Comparison of ENCODE assay signal across 33 cellular contexts in genomic region chr2:85034158-85034557, GRCh38.
"Had no signal": no experiment of that assay in that cellular context is flagged by ENCODE, and none has a peak within 500 bp of the region (broad histone marks: within the 10 kb centered on the region; RNA-seq: fewer than 3 reads in every experiment).

No MANE protein-coding gene starts in this region.

- H3K4me1 Mint-ChIP-seq: brain had no signal

- H3K4me3 Mint-ChIP-seq: activated CD4-positive, alpha-beta memory T cell treated with anti-CD3 and anti-CD28 coated beads, Interleukin-2, amount 10 ng/mL, durations not matched to agents 7 days and 5 days; activated CD4-positive, alpha-beta T cell treated with anti-CD3 and anti-CD28 coated beads for 36 hours; activated CD4-positive, alpha-beta T cell treated with anti-CD3 and anti-CD28 coated beads, Interleukin-2, amount 10 ng/mL, durations not matched to agents 7 days and 5 days; activated naive CD4-positive, alpha-beta T cell treated with anti-CD3 and anti-CD28 coated beads for 36 hours; activated naive CD8-positive, alpha-beta T cell treated with anti-CD3 and anti-CD28 coated beads for 36 hours; activated T-cell treated with anti-CD3 and anti-CD28 coated beads, Interleukin-2, amount 50 U/mL, for 4 hours; activated T-cell treated with anti-CD3 and anti-CD28 coated beads, Interleukin-2, amount 50 U/mL, for 72 hours; activated T-helper 1 cell treated with anti-CD3 and anti-CD28 coated beads, Interleukin-12 subunit alpha, Interleukin-12 subunit beta, Interleukin-2, Interleukin-4 antibody, amounts not matched to agents 30 ng/mL and 10 ng/mL and 1 ng/mL, durations not matched to agents 14 hours and 24 hours and 36 hours; activated T-helper 17 cell treated with anti-CD3 and anti-CD28 coated beads, Interleukin-2, amount 50 U/mL, for 72 hours; brain; central memory CD8-positive, alpha-beta T cell; T-cell; T-helper 2 cell treated with Interferon-gamma antibody and Interleukin-4, amounts not matched to agents 5 μg/mL and 100 μg/mL, for 36 hours had no signal

- H3K27ac Mint-ChIP-seq: activated CD4-positive, alpha-beta memory T cell treated with anti-CD3 and anti-CD28 coated beads, Interleukin-2, amount 10 ng/mL, durations not matched to agents 7 days and 5 days; activated CD4-positive, alpha-beta T cell treated with anti-CD3 and anti-CD28 coated beads for 36 hours; activated CD4-positive, alpha-beta T cell treated with anti-CD3 and anti-CD28 coated beads, Interleukin-2, amount 10 ng/mL, durations not matched to agents 7 days and 5 days; activated naive CD4-positive, alpha-beta T cell treated with anti-CD3 and anti-CD28 coated beads for 36 hours; activated naive CD4-positive, alpha-beta T cell treated with anti-CD3 and anti-CD28 coated beads, Interleukin-2, amount 50 U/mL, for 72 hours; activated naive CD8-positive, alpha-beta T cell treated with anti-CD3 and anti-CD28 coated beads for 36 hours; activated T-cell treated with anti-CD3 and anti-CD28 coated beads, Interleukin-2, amount 50 U/mL, for 72 hours; activated T-helper 1 cell treated with anti-CD3 and anti-CD28 coated beads, Interleukin-12 subunit alpha, Interleukin-12 subunit beta, Interleukin-2, Interleukin-4 antibody, amounts not matched to agents 30 ng/mL and 10 ng/mL and 1 ng/mL, durations not matched to agents 14 hours and 24 hours and 36 hours; activated T-helper 17 cell treated with anti-CD3 and anti-CD28 coated beads, Interleukin-2, amount 50 U/mL, for 72 hours; brain; T-cell; T-helper 2 cell treated with Interferon-gamma antibody and Interleukin-4, amounts not matched to agents 5 μg/mL and 100 μg/mL, for 36 hours had no signal

- ATAC-seq: activated CD4-positive, alpha-beta T cell treated with anti-CD3 and anti-CD28 coated beads for 36 hours; activated CD4-positive, CD25-positive, alpha-beta regulatory T cell treated with anti-CD3 and anti-CD28 coated beads, Interleukin-2, amount 50 U/mL, for 24 hours; activated naive CD4-positive, alpha-beta T cell treated with anti-CD3 and anti-CD28 coated beads, Interleukin-2, amount 50 U/mL, for 72 hours; activated T-cell treated with anti-CD3 and anti-CD28 coated beads, Interleukin-2, amount 50 U/mL, for 4 hours; activated T-cell treated with anti-CD3 and anti-CD28 coated beads, Interleukin-2, amount 50 U/mL, for 72 hours; activated T-helper 17 cell treated with anti-CD3 and anti-CD28 coated beads, Interleukin-2, amount 50 U/mL, for 72 hours; T-cell had no signal

- H3K9me3 Mint-ChIP-seq: activated CD4-positive, alpha-beta memory T cell treated with anti-CD3 and anti-CD28 coated beads, Interleukin-2, amount 10 ng/mL, durations not matched to agents 7 days and 5 days; activated CD4-positive, alpha-beta T cell treated with anti-CD3 and anti-CD28 coated beads, Interleukin-2, amount 10 ng/mL, durations not matched to agents 7 days and 5 days; activated naive CD4-positive, alpha-beta T cell treated with anti-CD3 and anti-CD28 coated beads for 36 hours; activated naive CD4-positive, alpha-beta T cell treated with anti-CD3 and anti-CD28 coated beads, Interleukin-2, amount 50 U/mL, for 72 hours; activated naive CD8-positive, alpha-beta T cell treated with anti-CD3 and anti-CD28 coated beads for 36 hours; activated T-cell treated with anti-CD3 and anti-CD28 coated beads, Interleukin-2, amount 50 U/mL, for 4 hours; activated T-cell treated with anti-CD3 and anti-CD28 coated beads, Interleukin-2, amount 50 U/mL, for 72 hours; activated T-helper 1 cell treated with anti-CD3 and anti-CD28 coated beads, Interleukin-12 subunit alpha, Interleukin-12 subunit beta, Interleukin-2, Interleukin-4 antibody, amounts not matched to agents 30 ng/mL and 10 ng/mL and 1 ng/mL, durations not matched to agents 14 hours and 24 hours and 36 hours; activated T-helper 17 cell treated with anti-CD3 and anti-CD28 coated beads, Interleukin-2, amount 50 U/mL, for 72 hours; brain; central memory CD8-positive, alpha-beta T cell; T-cell; T-helper 2 cell treated with Interferon-gamma antibody and Interleukin-4, amounts not matched to agents 5 μg/mL and 100 μg/mL, for 36 hours had no signal

- H3K27me3 Mint-ChIP-seq: activated CD4-positive, alpha-beta memory T cell treated with anti-CD3 and anti-CD28 coated beads, Interleukin-2, amount 10 ng/mL, durations not matched to agents 7 days and 5 days; activated CD4-positive, alpha-beta T cell treated with anti-CD3 and anti-CD28 coated beads for 36 hours; activated CD4-positive, alpha-beta T cell treated with anti-CD3 and anti-CD28 coated beads, Interleukin-2, amount 10 ng/mL, durations not matched to agents 7 days and 5 days; activated naive CD8-positive, alpha-beta T cell treated with anti-CD3 and anti-CD28 coated beads for 36 hours; activated T-helper 17 cell treated with anti-CD3 and anti-CD28 coated beads, Interleukin-2, amount 50 U/mL, for 72 hours; brain; central memory CD8-positive, alpha-beta T cell; T-cell had no signal

- DNase-seq: activated CD4-positive, alpha-beta memory T cell treated with anti-CD3 and anti-CD28 coated beads, Interleukin-2, amount 10 ng/mL, durations not matched to agents 7 days and 5 days; activated CD4-positive, alpha-beta T cell treated with anti-CD3 and anti-CD28 coated beads for 1 hour; activated CD4-positive, alpha-beta T cell treated with anti-CD3 and anti-CD28 coated beads for 36 hours; activated CD4-positive, alpha-beta T cell treated with anti-CD3 and anti-CD28 coated beads for 48 hours; activated CD4-positive, alpha-beta T cell treated with anti-CD3 and anti-CD28 coated beads, Interleukin-2, amount 10 ng/mL, durations not matched to agents 7 days and 5 days; activated CD4-positive, alpha-beta T cell treated with anti-CD3 and anti-CD28 coated beads, Interleukin-2, amount 50 U/mL, for 48 hours; activated CD4-positive, CD25-positive, alpha-beta regulatory T cell; activated CD8-positive, alpha-beta memory T cell treated with anti-CD3 and anti-CD28 coated beads, Interleukin-2, amount 50 U/mL, for 4 hours; activated effector memory CD4-positive, alpha-beta T cell treated with anti-CD3 and anti-CD28 coated beads, Interleukin-2, amount 50 U/mL, for 16 hours; activated gamma-delta T cell treated with Interleukin-2 at 50 U/mL for 16 hours; activated naive CD4-positive, alpha-beta T cell; activated naive CD4-positive, alpha-beta T cell treated with anti-CD3 and anti-CD28 coated beads for 36 hours; activated naive CD4-positive, alpha-beta T cell treated with anti-CD3 and anti-CD28 coated beads, Interleukin-2, amount 50 U/mL, for 16 hours; activated naive CD8-positive, alpha-beta T cell treated with anti-CD3 and anti-CD28 coated beads for 36 hours; activated T-cell treated with anti-CD3 and anti-CD28 coated beads for 4 hours; activated T-cell treated with anti-CD3 and anti-CD28 coated beads, Interleukin-2, amount 50 U/mL, for 1 hour; activated T-cell treated with anti-CD3 and anti-CD28 coated beads, Interleukin-2, amount 50 U/mL, for 4 hours; activated T-cell treated with anti-CD3 and anti-CD28 coated beads, Interleukin-2, amount 50 U/mL, for 72 hours; adrenal gland; amygdala; anterior cingulate cortex; caudate nucleus; cerebellar nuclear complex; T-cell; T-helper 2 cell; T-helper 9 cell had no signal
